19 cellular contexts compared by ENCODE assay signal in the genomic region with DNA sequence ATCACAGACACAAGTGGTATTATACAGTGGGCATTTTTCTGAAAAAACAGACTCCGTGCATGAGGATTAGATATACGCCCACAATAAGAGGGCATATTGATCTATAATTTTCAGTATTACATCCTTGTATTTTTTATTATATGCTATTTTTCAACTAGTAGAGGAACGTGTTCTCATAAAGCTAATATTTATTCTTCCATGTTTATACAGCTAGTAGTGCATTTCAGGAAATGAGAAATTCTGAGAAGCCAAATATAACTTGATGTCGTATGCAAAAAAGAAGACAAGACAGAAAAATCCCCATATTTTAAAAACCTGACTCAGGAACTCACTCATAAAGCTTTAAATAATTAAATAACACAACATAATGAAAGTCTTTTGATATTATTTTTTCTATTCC.
A peak's percentile ranks its signal among the peaks of the same experiment; 100 is the strongest.
DNase-seq lines count a peak whose midpoint lies in the region; FAIRE-seq and TF ChIP-seq lines count a peak whose summit lies in the region.
"Had no signal": no experiment of that assay in that cellular context is flagged by ENCODE, and none has a peak within 500 bp of the region (broad histone marks: within the 10 kb centered on the region; RNA-seq: fewer than 3 reads in every experiment).

No MANE protein-coding gene starts in this region.

- no peak overlapping the region for H2AFZ ChIP-seq in OCI-LY3 (ENCODE audit: low read depth, low read length)
- no peak overlapping the region for H2AFZ ChIP-seq in endothelial cell of umbilical vein (ENCODE audit: low read depth, low read length)
- no peak overlapping the region for H2AFZ ChIP-seq in smooth muscle cell (ENCODE audit: low read depth)

- peaks cover 34% of the 10 kb centered on the region for H3K4me1 Mint-ChIP-seq in osteocyte (ENCODE audit: unreplicated experiment)
- H3K4me1 Mint-ChIP-seq: CD4-positive, alpha-beta memory T cell; H9 had no signal

- peak overlapping the region; percentile 57 for H3K27ac Mint-ChIP-seq in osteocyte (ENCODE audit: unreplicated experiment)
- H3K27ac Mint-ChIP-seq: CD14-positive monocyte; CD4-positive, alpha-beta memory T cell; H9 had no signal

- peak overlapping the region in 3 of 11 experiments; percentile 15 to 59 (median 56); a peak in 5 of 22 replicates for H3K27ac ChIP-seq in BLaER1 treated with 17β-estradiol and CSF1 and Interleukin-3, amounts not matched to agents 10 nM and 100 nM
- H3K27ac ChIP-seq in OCI-LY3 (ENCODE audit: low read length) (0 out of 2 replicates have a peak overlapping the region, but pooled peaks have one; percentile 10), endothelial cell of umbilical vein (ENCODE audit: insufficient read depth, low read depth, low read length) (no peak overlapping the region), smooth muscle cell (ENCODE audit: low read depth) (no peak overlapping the region)
- H3K27ac ChIP-seq: 22Rv1, A549 had no signal

- H3K79me2 ChIP-seq in OCI-LY3 (ENCODE audit: low read length): no peaks in the 10 kb centered on the region
- no peaks in the 10 kb centered on the region for H3K79me2 ChIP-seq in endothelial cell of umbilical vein (ENCODE audit: control insufficient read depth, insufficient read depth, low read length)
- no peaks in the 10 kb centered on the region for H3K79me2 ChIP-seq in smooth muscle cell (ENCODE audit: low read depth)

- dilution Hi-C loops in endothelial cell of umbilical vein (cut with MboI; ENCODE audit: extremely low pct_ligation_motif_present, low sequenced_read_pairs): no loop called here

- BruUV-seq in endothelial cell of umbilical vein (replicated peaks; lab: Mats Ljungman, UMichigan): no TSS peak

- peak overlapping the region in 8 of 11 experiments; percentile 2 to 62 (median 19); a peak in 7 of 22 replicates for H3K4me2 ChIP-seq in BLaER1 treated with 17β-estradiol and CSF1 and Interleukin-3, amounts not matched to agents 10 nM and 100 nM
- H3K4me2 ChIP-seq in OCI-LY3 (ENCODE audit: low read length): peak overlapping the region; percentile 55
- H3K4me2 ChIP-seq in endothelial cell of umbilical vein (ENCODE audit: insufficient read depth, low read length): peak overlapping the region; percentile 29
- H3K4me2 ChIP-seq in smooth muscle cell: no peak overlapping the region
- H3K4me2 ChIP-seq: A549 had no signal

- no peaks in the 10 kb centered on the region for H3K27me3 ChIP-seq in BLaER1 treated with 17β-estradiol and CSF1 and Interleukin-3, amounts not matched to agents 10 nM and 100 nM
- H3K27me3 ChIP-seq in OCI-LY3 (ENCODE audit: low read depth, low read length) (no peaks in the 10 kb centered on the region), endothelial cell of umbilical vein (ENCODE audit: control insufficient read depth in 2 of 2, insufficient read depth in 2 of 2, low read length in 2 of 2) (no peaks in the 10 kb centered on the region), smooth muscle cell (ENCODE audit: low read depth) (no peaks in the 10 kb centered on the region)

- peak overlapping the region; percentile 8 for H3K4me3 Mint-ChIP-seq in osteocyte (ENCODE audit: unreplicated experiment)
- H3K4me3 Mint-ChIP-seq: CD14-positive monocyte; CD4-positive, alpha-beta memory T cell; H9 had no signal

- TF ChIP-seq CTCF in OCI-LY3 (IDR thresholded peaks at IDR 0.05; ENCODE audit: low read depth, low read length) (no peak), endothelial cell of umbilical vein (IDR thresholded peaks at IDR 0.05; ENCODE audit: extremely low read depth in 1 of 2, insufficient read depth in 1 of 2, low read depth in 1 of 2, low read length in 2 of 2) (no peak), osteocyte (IDR thresholded peaks at IDR 0.05) (no peak), smooth muscle cell (IDR thresholded peaks at IDR 0.05; ENCODE audit: borderline replicate concordance, insufficient read depth, poor library complexity, severe bottlenecking) (no peak)

- DNase-seq in endothelial cell of umbilical vein (ENCODE audit: low read depth, low spot score) (peak; percentile 57), osteocyte (ENCODE audit: extremely low spot score, unreplicated experiment) (no peak), NCI-H446 treated with DMSO at 0.1 percent for 48 hours (lab: John Stamatoyannopoulos, UW) (no peak), smooth muscle cell (lab: John Stamatoyannopoulos, UW; ENCODE audit: unreplicated experiment) (no peak), NCI-H524 (lab: John Stamatoyannopoulos, UW) (no peak), medulla oblongata (ENCODE audit: extremely low spot score) (no peak)
- DNase-seq: AML-193; CD4-positive, alpha-beta memory T cell; DMS153; DND-41; EL; GOT3; H9 had no signal

- H4K20me1 ChIP-seq in BLaER1 treated with 17β-estradiol and CSF1 and Interleukin-3, amounts not matched to agents 10 nM and 100 nM: no peaks in the 10 kb centered on the region
- H4K20me1 ChIP-seq in OCI-LY3 (ENCODE audit: insufficient read depth, low read length) (no peaks in the 10 kb centered on the region), endothelial cell of umbilical vein (replicated peaks; ENCODE audit: control insufficient read depth, extremely low read depth, insufficient read depth, low read length) (no peaks in the 10 kb centered on the region), smooth muscle cell (ENCODE audit: low read depth) (no peaks in the 10 kb centered on the region)

- no peaks in the 10 kb centered on the region for H3K9me1 ChIP-seq in endothelial cell of umbilical vein (replicated peaks; ENCODE audit: control insufficient read depth, extremely low read depth, insufficient read depth, low read length)

- no peaks in the 10 kb centered on the region for H3K9me3 Mint-ChIP-seq in osteocyte (ENCODE audit: unreplicated experiment)
- H3K9me3 Mint-ChIP-seq: CD4-positive, alpha-beta memory T cell; H9 had no signal

- H3K9me3 ChIP-seq in BLaER1 treated with 17β-estradiol and CSF1 and Interleukin-3, amounts not matched to agents 10 nM and 100 nM (replicated peaks in 1 of 11): no peaks in the 10 kb centered on the region
- H3K9me3 ChIP-seq in OCI-LY3 (ENCODE audit: insufficient read depth, low read length) (no peaks in the 10 kb centered on the region), endothelial cell of umbilical vein (replicated peaks; ENCODE audit: control insufficient read depth, insufficient read depth, low read length) (no peaks in the 10 kb centered on the region), smooth muscle cell (replicated peaks; ENCODE audit: low read depth) (no peaks in the 10 kb centered on the region)
- H3K9me3 ChIP-seq: A549 had no signal

- H3K36me3 Mint-ChIP-seq in osteocyte (ENCODE audit: unreplicated experiment): peaks cover 3% of the 10 kb centered on the region
- H3K36me3 Mint-ChIP-seq: CD14-positive monocyte; CD4-positive, alpha-beta memory T cell had no signal

- H3K27me3 Mint-ChIP-seq in osteocyte (ENCODE audit: unreplicated experiment): no peaks in the 10 kb centered on the region

- no peak overlapping the region for H3K4me3 ChIP-seq in BLaER1 treated with 17β-estradiol and CSF1 and Interleukin-3, amounts not matched to agents 10 nM and 100 nM
- H3K4me3 ChIP-seq in OCI-LY3 (ENCODE audit: low read length) (0 out of 2 replicates have a peak overlapping the region, but pooled peaks have one; percentile 5), endothelial cell of umbilical vein (replicated peaks in 1 of 3; ENCODE audit: insufficient read depth in 1 of 3, low read depth in 1 of 3, low read length in 3 of 3) (no peak overlapping the region), smooth muscle cell (no peak overlapping the region)
- H3K4me3 ChIP-seq: A549, GM12878 had no signal

- POLR2A ChIA-PET in endothelial cell of umbilical vein (lab: Charles Lee): interaction anchor here (0.6 kb wide), 1 partner anchor 510 kb away, joined by 3 read pairs; no protein-coding TSS in a partner anchor

- H3K36me3 ChIP-seq in BLaER1 treated with 17β-estradiol and CSF1 and Interleukin-3, amounts not matched to agents 10 nM and 100 nM: no peaks in the 10 kb centered on the region
- no peaks in the 10 kb centered on the region for H3K36me3 ChIP-seq in OCI-LY3 (replicated peaks; ENCODE audit: low read depth, low read length)
- H3K36me3 ChIP-seq in endothelial cell of umbilical vein (ENCODE audit: control insufficient read depth in 2 of 2, extremely low read depth in 1 of 2, insufficient read depth in 2 of 2, low read length in 2 of 2): no peaks in the 10 kb centered on the region
- no peaks in the 10 kb centered on the region for H3K36me3 ChIP-seq in smooth muscle cell (ENCODE audit: low read depth)

- TF ChIP-seq POLR2A in endothelial cell of umbilical vein (IDR thresholded peaks at IDR 0.05; ENCODE audit: low read depth, low read length): no peak

- H3K9ac ChIP-seq in BLaER1 treated with 17β-estradiol and CSF1 and Interleukin-3, amounts not matched to agents 10 nM and 100 nM: no peak overlapping the region
- H3K9ac ChIP-seq in OCI-LY3 (ENCODE audit: low read length) (no peak overlapping the region), endothelial cell of umbilical vein (replicated peaks; ENCODE audit: extremely low read depth, insufficient read depth, low read length) (no peak overlapping the region), smooth muscle cell (ENCODE audit: low read depth) (no peak overlapping the region)

- no peak for FAIRE-seq in endothelial cell of umbilical vein (lab: Jason Lieb, UNC)
- FAIRE-seq: A549, GM12878 had no signal

- intact Hi-C loops in endothelial cell of umbilical vein (cut with micrococcal nuclease): no loop called here

- 84% methylated on average over 4 of the region's 4 CpGs for WGBS in smooth muscle cell (ENCODE audit: low lambda C conversion rate)

- CTCF ChIA-PET in endothelial cell of umbilical vein (lab: Charles Lee): interaction anchor here (1.2 kb wide), 1 partner anchor 22 kb away, joined by 5 read pairs; no protein-coding TSS in a partner anchor

- H3F3A ChIP-seq in smooth muscle cell (ENCODE audit: low read depth): no peaks in the 10 kb centered on the region

- peaks cover 0 to 65% (median 8%) of the 10 kb centered on the region in 10 experiments; a peak in 11 of 20 replicates for H3K4me1 ChIP-seq in BLaER1 treated with 17β-estradiol and CSF1 and Interleukin-3, amounts not matched to agents 10 nM and 100 nM
- H3K4me1 ChIP-seq in OCI-LY3 (ENCODE audit: low read length) (peaks cover 28% of the 10 kb centered on the region), endothelial cell of umbilical vein (ENCODE audit: control insufficient read depth, extremely low read depth, insufficient read depth, low read length) (peaks cover 2% of the 10 kb centered on the region), smooth muscle cell (ENCODE audit: low read depth) (no peaks in the 10 kb centered on the region)
- H3K4me1 ChIP-seq: A549 had no signal

TF ChIP-seq in endothelial cell of umbilical vein, 7 proteins besides CTCF, POLR2A, EP300 and RAD21:
- TF ChIP-seq POLR2AphosphoS5 (IDR thresholded peaks at IDR 0.05; ENCODE audit: insufficient read depth, low read depth, low read length): no peak
